19 cellular contexts compared by ENCODE assay signal in the genomic region with DNA sequence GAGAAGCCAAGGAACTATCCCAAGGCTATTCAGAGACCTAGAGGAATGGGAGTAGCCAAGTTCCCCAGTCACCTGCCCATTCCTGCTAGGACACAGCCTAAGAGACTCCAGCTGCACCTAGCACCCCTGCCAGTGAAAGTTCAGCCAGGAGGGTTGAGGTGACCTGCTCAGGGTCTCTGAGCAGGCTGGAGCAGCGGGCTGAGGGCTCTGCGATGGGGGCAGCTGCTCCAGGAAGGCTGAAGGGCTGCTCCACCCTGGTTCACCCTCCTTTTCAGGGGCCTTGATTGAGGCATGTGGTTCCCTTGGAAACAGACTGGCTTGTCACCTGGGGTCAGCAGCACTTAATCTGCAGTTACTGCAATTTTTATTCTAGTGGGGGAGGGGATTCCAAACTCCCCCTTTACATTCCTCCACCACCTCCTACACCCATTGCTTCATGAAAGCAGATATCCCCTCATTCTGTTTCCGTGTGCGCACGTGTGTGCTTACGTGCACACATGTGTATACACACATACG.
DNase-seq lines count a peak whose midpoint lies in the region; ATAC-seq and TF ChIP-seq lines count a peak whose summit lies in the region.
"Had no signal": no experiment of that assay in that cellular context is flagged by ENCODE, and none has a peak within 500 bp of the region (broad histone marks: within the 10 kb centered on the region; RNA-seq: fewer than 3 reads in every experiment).

No MANE protein-coding gene starts in this region.

- peaks cover 4% of the 10 kb centered on the region for H3K27me3 Mint-ChIP-seq in neural progenitor cell (ENCODE audit: insufficient read depth, low read depth)
- H3K27me3 Mint-ChIP-seq in WTC11 (ENCODE audit: low read depth), result peaks cover 25% of the 10 kb centered on the region

- no peaks in the 10 kb centered on the region for H3K27me3 ChIP-seq in neural progenitor cell
- H3K27me3 ChIP-seq: BLaER1 had no signal

- POLR2A ChIA-PET in WTC11 (lab: Charles Lee), result no interaction called here

- H3K4me2 ChIP-seq in neural progenitor cell, result peak overlapping the region; percentile 37
- H3K4me2 ChIP-seq: BLaER1 had no signal

- peaks cover 7% of the 10 kb centered on the region for H3K4me1 ChIP-seq in neural progenitor cell

- peaks cover 40% of the 10 kb centered on the region for H3K4me1 Mint-ChIP-seq in neural progenitor cell
- H3K4me1 Mint-ChIP-seq in WTC11, result peaks cover 10% of the 10 kb centered on the region

- H4K20me1 ChIP-seq in neural progenitor cell (ENCODE audit: low read depth), result no peaks in the 10 kb centered on the region
- H4K20me1 ChIP-seq: BLaER1 had no signal

- no peak for TF ChIP-seq CTCF in GM20000 (IDR thresholded peaks at IDR 0.05; ENCODE audit: extremely low read depth, missing control alignments)
- no peak for TF ChIP-seq CTCF in neural progenitor cell (IDR thresholded peaks at IDR 0.05)
- no peak for TF ChIP-seq CTCF in WTC11 (IDR thresholded peaks at IDR 0.05)

- H3K9me3 Mint-ChIP-seq in neural progenitor cell (peaks cover 7% of the 10 kb centered on the region), WTC11 (no peaks in the 10 kb centered on the region)
- H3K9me3 Mint-ChIP-seq: CD8-positive, alpha-beta T cell had no signal

- DNase-seq in NCI-H748 (lab: John Stamatoyannopoulos, UW; ENCODE audit: unreplicated experiment) (peak; percentile 53), NCI-H748 treated with DMSO at 0.1 percent for 48 hours (lab: John Stamatoyannopoulos, UW) (no peak), GM20000 (ENCODE audit: low spot score) (peak; percentile 1), iPS-NIHi11 (ENCODE audit: low spot score) (peak; percentile 43), neural progenitor cell (ENCODE audit: low spot score) (peak; percentile 27), WTC11 (ENCODE audit: low spot score) (no peak), NCI-H524 treated with DMSO at 0.1 percent for 48 hours (lab: John Stamatoyannopoulos, UW) (no peak)
- DNase-seq in stimulated activated naive CD4-positive, alpha-beta T cell (lab: John Stamatoyannopoulos, UW), result no peak
- DNase-seq: CD8-positive, alpha-beta T cell; DMS79; GM23248; NCI-H1092; NCI-H187 treated with DMSO at 0.1 percent for 48 hours; NCI-H2171; Right ventricle myocardium superior had no signal

- CTCF ChIA-PET in WTC11 (lab: Charles Lee), result interaction anchor here (1.1 to 1.2 kb wide), 2 partner anchors 117 to 223 kb away, joined by 3 read pairs; no protein-coding TSS in a partner anchor

- ATAC-seq in WTC11, result no peak; the same call in 1 of the 2 replicates
- ATAC-seq: CD8-positive, alpha-beta T cell; HCT116; K562 had no signal

- H3K4me3 ChIP-seq in neural progenitor cell, result no peak overlapping the region
- H3K4me3 ChIP-seq: BLaER1, GM23248, K562, SK-N-MC had no signal

- H2AFZ ChIP-seq in neural progenitor cell (replicated peaks), result no peak overlapping the region
- H2AFZ ChIP-seq: GM23248 had no signal

- no peaks in the 10 kb centered on the region for H3F3A ChIP-seq in neural progenitor cell (ENCODE audit: low read depth)

- H3K4me3 Mint-ChIP-seq in neural progenitor cell, result no peak overlapping the region
- H3K4me3 Mint-ChIP-seq in WTC11, result no peak overlapping the region
- H3K4me3 Mint-ChIP-seq: CD8-positive, alpha-beta T cell had no signal

- H3K9ac ChIP-seq in neural progenitor cell, result no peak overlapping the region
- H3K9ac ChIP-seq: BLaER1, GM23248 had no signal

- no peaks in the 10 kb centered on the region for H3K79me2 ChIP-seq in neural progenitor cell (ENCODE audit: low read depth)

- no peak overlapping the region for H3K27ac ChIP-seq in neural progenitor cell
- H3K27ac ChIP-seq: BLaER1, GM23248, SK-N-MC had no signal

- no peaks in the 10 kb centered on the region for H3K9me3 ChIP-seq in neural progenitor cell (ENCODE audit: low read depth)
- H3K9me3 ChIP-seq: BLaER1 had no signal

- no peaks in the 10 kb centered on the region for H3K36me3 ChIP-seq in neural progenitor cell
- H3K36me3 ChIP-seq: BLaER1 had no signal

- H3K27ac Mint-ChIP-seq in neural progenitor cell (peak overlapping the region; percentile 82), WTC11 (no peak overlapping the region)

- H3K36me3 Mint-ChIP-seq in neural progenitor cell, result no peaks in the 10 kb centered on the region
- no peaks in the 10 kb centered on the region for H3K36me3 Mint-ChIP-seq in WTC11
- H3K36me3 Mint-ChIP-seq: CD8-positive, alpha-beta T cell had no signal

TF ChIP-seq in WTC11, 78 proteins besides CTCF, POLR2A, EP300 and RAD21:
- no peak for TF ChIP-seq ZNF423 (CRISPR knock-in tag; IDR thresholded peaks at IDR 0.05)

Comparison
In these comparisons a context has a peak if more than half of its experiments do, and no peak if none do; other contexts are left out.
1. DNase-seq: peak in NCI-H748 (single experiment), GM20000 (single experiment), iPS-NIHi11 (single experiment) and neural progenitor cell (single experiment); none in NCI-H748 treated with DMSO at 0.1 percent for 48 hours (single experiment), WTC11 (single experiment), stimulated activated naive CD4-positive, alpha-beta T cell (0 of 6) and NCI-H524 treated with DMSO at 0.1 percent for 48 hours (single experiment).